In the genomic region with DNA sequence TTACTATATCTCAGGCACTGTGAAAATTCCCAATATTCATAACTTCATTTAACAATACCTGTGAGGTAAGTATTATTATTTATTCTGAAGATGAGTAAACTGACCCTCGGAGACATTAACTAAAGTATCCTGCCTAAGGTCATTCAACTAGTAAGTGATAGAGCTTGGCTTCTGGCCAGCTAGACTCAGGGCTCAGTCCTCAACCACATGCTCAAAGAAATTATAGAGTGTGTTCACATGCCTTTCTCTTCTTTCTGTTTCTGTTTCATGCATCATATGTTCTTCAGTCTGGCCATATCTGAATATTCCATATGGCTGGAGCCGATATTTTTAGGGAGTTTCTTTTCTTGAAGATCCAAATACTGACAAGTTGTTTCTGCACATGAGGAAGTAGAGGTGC, we compare ENCODE assay signal across 19 cellular contexts. TPM values are rescaled to one million over a fixed set of nuclear protein-coding genes. Genes with fewer than 3 reads are reported as not detected.
DNase-seq lines count a peak whose midpoint lies in the region; ATAC-seq lines count a peak whose summit lies in the region.
"Had no signal": no experiment of that assay in that cellular context is flagged by ENCODE, and none has a peak within 500 bp of the region (broad histone marks: within the 10 kb centered on the region; RNA-seq: fewer than 3 reads in every experiment).

No MANE protein-coding gene starts in this region.

- H3K36me3 ChIP-seq in MG63 = no peaks in the 10 kb centered on the region
- H3K36me3 ChIP-seq: BLaER1 had no signal

- DNase-seq in DMS 273 (lab: John Stamatoyannopoulos, UW; ENCODE audit: unreplicated experiment) (peak; percentile 72), DMS 273 treated with DMSO at 0.1 percent for 48 hours (lab: John Stamatoyannopoulos, UW) (no peak), NCI-H2029 treated with DMSO at 0.1 percent for 48 hours (lab: John Stamatoyannopoulos, UW) (peak; percentile 49), inferior parietal cortex (ENCODE audit: extremely low spot score) (peak; percentile 29), MG63 (no peak)
- no peak for DNase-seq in activated effector memory CD4-positive, alpha-beta T cell treated with anti-CD3 and anti-CD28 coated beads, Interleukin-2, amount 50 U/mL, for 16 hours
- DNase-seq: activated naive CD4-positive, alpha-beta T cell treated with anti-CD3 and anti-CD28 coated beads for 36 hours; kidney glomerular epithelial cell; mesendoderm; NCI-H526; nephron progenitor cell; retina; stimulated activated CD4-positive, alpha-beta T cell treated with anti-CD3 and anti-CD28 coated beads, Interleukin-15, amount 100 ng/mL, for 24 hours; stimulated activated naive CD4-positive, alpha-beta T cell had no signal

- no peaks in the 10 kb centered on the region for H3K9me3 ChIP-seq in MG63
- H3K9me3 ChIP-seq: BLaER1 had no signal

- H3K27me3 ChIP-seq in MG63 = no peaks in the 10 kb centered on the region
- H3K27me3 ChIP-seq: BLaER1 had no signal

- peak; percentile 65 for ATAC-seq in GM19463 (IDR thresholded peaks at IDR 0.05; ENCODE audit: unreplicated experiment)
- no peak for ATAC-seq in GM19455 (IDR thresholded peaks at IDR 0.05; ENCODE audit: unreplicated experiment)

- no peak overlapping the region for H3K4me3 ChIP-seq in MG63
- H3K4me3 ChIP-seq: BLaER1 had no signal

RNA-seq across cellular contexts. Expression of a gene that starts 44.8 kb away (rescaled TPM):
- not detected in 2 replicates for total RNA-seq in MG63 (2014; rRNA removed; shearing (Covaris generic); ENCODE audit: low replicate concordance)
- total RNA-seq: MCF 10A, RPMI7951 had no signal

Comparison
In these comparisons a context has a peak if more than half of its experiments do, and no peak if none do; other contexts are left out.
1. DNase-seq: peak in DMS 273 (single experiment), NCI-H2029 treated with DMSO at 0.1 percent for 48 hours (single experiment) and inferior parietal cortex (single experiment); none in DMS 273 treated with DMSO at 0.1 percent for 48 hours (single experiment), activated effector memory CD4-positive, alpha-beta T cell treated with anti-CD3 and anti-CD28 coated beads, Interleukin-2, amount 50 U/mL, for 16 hours (single experiment) and MG63 (single experiment).